Comparison of ENCODE assay signal across 8 cellular contexts in genomic region chr16:57045694-57046381, GRCh38. TPM values are rescaled to one million over a fixed set of nuclear protein-coding genes. Genes with fewer than 3 reads are reported as not detected.
DNase-seq lines count a peak whose midpoint lies in the region; ATAC-seq and TF ChIP-seq lines count a peak whose summit lies in the region.

No MANE protein-coding gene starts in this region.

- H3K9me3 Mint-ChIP-seq in activated CD4-positive, alpha-beta T cell treated with anti-CD3 and anti-CD28 coated beads for 36 hours (ENCODE audit: low read depth), result no peaks in the 10 kb centered on the region

- H3K9ac ChIP-seq in NT2/D1 (ENCODE audit: insufficient read length, low read depth), result no peak overlapping the region

- no peaks in the 10 kb centered on the region for H3K27me3 ChIP-seq in NT2/D1 (ENCODE audit: insufficient read depth, insufficient read length)

- H3K4me3 ChIP-seq in NT2/D1 (ENCODE audit: insufficient read length, low read depth) (no peak overlapping the region), astrocyte of the spinal cord (ENCODE audit: low read depth, low read length) (no peak overlapping the region)

- H3K27me3 Mint-ChIP-seq in activated CD4-positive, alpha-beta T cell treated with anti-CD3 and anti-CD28 coated beads for 36 hours, result no peaks in the 10 kb centered on the region

- H3K9me3 ChIP-seq in NT2/D1 (ENCODE audit: insufficient read depth, low read length), result no peaks in the 10 kb centered on the region

- POLR2A ChIA-PET in activated CD4-positive, alpha-beta T cell treated with anti-CD3 and anti-CD28 coated beads for 36 hours (lab: Charles Lee), result no interaction called here

- no peak for ATAC-seq in activated CD4-positive, alpha-beta T cell treated with anti-CD3 and anti-CD28 coated beads for 36 hours
- peak; percentile 90 for ATAC-seq in sciatic nerve
- ATAC-seq in HG02938 (IDR thresholded peaks at IDR 0.05; ENCODE audit: unreplicated experiment), result no peak
- ATAC-seq in GM21367 (IDR thresholded peaks at IDR 0.05; ENCODE audit: unreplicated experiment), result no peak

- peak overlapping the region; percentile 73 for H3K27ac Mint-ChIP-seq in activated CD4-positive, alpha-beta T cell treated with anti-CD3 and anti-CD28 coated beads for 36 hours

- CTCF ChIA-PET in activated CD4-positive, alpha-beta T cell treated with anti-CD3 and anti-CD28 coated beads for 36 hours (lab: Charles Lee), result interaction anchor here (0.7 to 3.3 kb wide), 7 partner anchors 15 to 101 kb away, joined by 3 to 24 read pairs (median 3); no protein-coding TSS in a partner anchor

- DNase-seq in activated CD4-positive, alpha-beta T cell treated with anti-CD3 and anti-CD28 coated beads for 36 hours, result peak; percentile 62
- no peak for DNase-seq in activated CD4-positive, alpha-beta T cell treated with anti-CD3 and anti-CD28 coated beads, Interleukin-2, amount 50 U/mL, for 48 hours
- DNase-seq in NT2/D1 (ENCODE audit: low read depth, low spot score) (peak; percentile 11), astrocyte of the spinal cord (ENCODE audit: low read depth, low spot score) (peak; percentile 62), hypothalamus (lab: John Stamatoyannopoulos, UW) (peak in 45 of 51 donors; percentile 7 to 80 (median 44)), sciatic nerve (ENCODE audit: low spot score) (peak; percentile 86)

- H3K36me3 ChIP-seq in NT2/D1 (ENCODE audit: insufficient read depth, insufficient read length, low read length), result no peaks in the 10 kb centered on the region

- peaks cover 9% of the 10 kb centered on the region for H3K4me1 ChIP-seq in NT2/D1 (ENCODE audit: insufficient read depth, insufficient read length)

- peaks cover 51% of the 10 kb centered on the region for H3K36me3 Mint-ChIP-seq in activated CD4-positive, alpha-beta T cell treated with anti-CD3 and anti-CD28 coated beads for 36 hours (ENCODE audit: low read depth)

- in situ Hi-C loops in astrocyte of the spinal cord (cut with HindIII; ENCODE audit: low sequenced_read_pairs), result no loop called here

- H3K4me1 Mint-ChIP-seq in activated CD4-positive, alpha-beta T cell treated with anti-CD3 and anti-CD28 coated beads for 36 hours, result peaks cover 48% of the 10 kb centered on the region

- peak; percentile 95 for TF ChIP-seq CTCF in astrocyte of the spinal cord (IDR thresholded peaks at IDR 0.05; ENCODE audit: low read depth, low read length)

- no peak overlapping the region for H3K4me3 Mint-ChIP-seq in activated CD4-positive, alpha-beta T cell treated with anti-CD3 and anti-CD28 coated beads for 36 hours

- intact Hi-C loops in activated CD4-positive, alpha-beta T cell treated with anti-CD3 and anti-CD28 coated beads for 36 hours (cut with DNase I, micrococcal nuclease), result loop anchor here in 1 of 2 experiments (10.0 kb wide), 1 partner anchor 181 kb away; the partner anchor contains the start of gene SLC12A3
- intact Hi-C loops in sciatic nerve (cut with DNase I), result no loop called here

RNA-seq across cellular contexts. Expression of gene CPNE2, which starts 46.5 kb away (rescaled TPM):
- 1 to 10 TPM; 4.9 to 7.3 TPM for total RNA-seq in activated CD4-positive, alpha-beta T cell treated with anti-CD3 and anti-CD28 coated beads for 36 hours
- 44.7 TPM for total RNA-seq in sciatic nerve

RNA-seq across cellular contexts. Expression of gene NLRC5, which starts 56.5 kb away (rescaled TPM):
- 100 to 1,000 TPM; 143 to 175 TPM for total RNA-seq in activated CD4-positive, alpha-beta T cell treated with anti-CD3 and anti-CD28 coated beads for 36 hours
- total RNA-seq in sciatic nerve, result 60.1 TPM

Comparison
In these comparisons a context has a peak if more than half of its experiments do, and no peak if none do; other contexts are left out.
1. DNase-seq: peak in activated CD4-positive, alpha-beta T cell treated with anti-CD3 and anti-CD28 coated beads for 36 hours (single experiment), NT2/D1 (single experiment), astrocyte of the spinal cord (single experiment), hypothalamus (45 of 51) and sciatic nerve (single experiment); none in activated CD4-positive, alpha-beta T cell treated with anti-CD3 and anti-CD28 coated beads, Interleukin-2, amount 50 U/mL, for 48 hours (0 of 2).